In genomic region chr6:156989159-156989806, GRCh38 we compare ENCODE assay signal across 21 cellular contexts.
DNase-seq lines count a peak whose midpoint lies in the region; ATAC-seq and TF ChIP-seq lines count a peak whose summit lies in the region.
"Had no signal": no experiment of that assay in that cellular context is flagged by ENCODE, and none has a peak within 500 bp of the region (broad histone marks: within the 10 kb centered on the region; RNA-seq: fewer than 3 reads in every experiment).

No MANE protein-coding gene starts in this region.

- DNase-seq in activated naive CD4-positive, alpha-beta T cell (lab: John Stamatoyannopoulos, UW) = no peak
- DNase-seq in WTC11 (ENCODE audit: low spot score) = no peak
- DNase-seq in glutamatergic neuron = no peak
- DNase-seq in stimulated activated naive B cell treated with anti-CD40 and anti-IgM and Interleukin-4, amounts not matched to agents 10 μg/mL and 1 μg/mL and 100 μg/mL, for 72 hours = no peak
- no peak for DNase-seq in substantia nigra (lab: John Stamatoyannopoulos, UW)
- DNase-seq: 8988T; activated CD4-positive, alpha-beta T cell treated with anti-CD3 and anti-CD28 coated beads for 4 hours; activated CD8-positive, alpha-beta T cell treated with anti-CD3 and anti-CD28 coated beads, Interleukin-2, amount 10 ng/mL, durations not matched to agents 7 days and 5 days; activated naive CD4-positive, alpha-beta T cell treated with anti-CD3 and anti-CD28 coated beads, Interleukin-2, amount 50 U/mL, for 16 hours; CD4-positive, CD25-positive, alpha-beta regulatory T cell; HCEC 1CT; left lung; natural killer cell; NCI-H1092 treated with DMSO at 0.1 percent for 48 hours; NCI-H1694 treated with DMSO at 0.1 percent for 48 hours; NCI-H2171 had no signal

- H3K27ac Mint-ChIP-seq in activated naive CD4-positive, alpha-beta T cell treated with anti-CD3 and anti-CD28 coated beads, Interleukin-2, amount 50 U/mL, for 24 hours = peak overlapping the region; percentile 1
- peak overlapping the region; percentile 50 for H3K27ac Mint-ChIP-seq in WTC11
- H3K27ac Mint-ChIP-seq in glutamatergic neuron (ENCODE audit: unreplicated experiment) = peak overlapping the region; percentile 57
- H3K27ac Mint-ChIP-seq in stimulated activated naive B cell treated with anti-CD40 and anti-IgM and Interleukin-4, amounts not matched to agents 10 μg/mL and 1 μg/mL and 100 μg/mL, for 72 hours = peak overlapping the region; percentile 32
- H3K27ac Mint-ChIP-seq: activated CD8-positive, alpha-beta T cell treated with anti-CD3 and anti-CD28 coated beads, Interleukin-2, amount 10 ng/mL, durations not matched to agents 7 days and 5 days; stimulated activated effector memory CD8-positive, alpha-beta T cell treated with anti-CD3 and anti-CD28 coated beads, Interleukin-12 subunit alpha, Interleukin-12 subunit beta, amount 100 ng/mL, for 72 hours had no signal

- peaks cover 68% of the 10 kb centered on the region for H3K4me1 Mint-ChIP-seq in activated naive CD4-positive, alpha-beta T cell treated with anti-CD3 and anti-CD28 coated beads, Interleukin-2, amount 50 U/mL, for 24 hours
- H3K4me1 Mint-ChIP-seq in WTC11 (peaks cover 71% of the 10 kb centered on the region), glutamatergic neuron (ENCODE audit: low read depth, unreplicated experiment) (peaks cover 34% of the 10 kb centered on the region)
- H3K4me1 Mint-ChIP-seq in stimulated activated naive B cell treated with anti-CD40 and anti-IgM and Interleukin-4, amounts not matched to agents 10 μg/mL and 1 μg/mL and 100 μg/mL, for 72 hours = peaks cover 37 to 61% of the 10 kb centered on the region in 2 donors

- TF ChIP-seq CTCF in WTC11 (IDR thresholded peaks at IDR 0.05) (no peak), glutamatergic neuron (IDR thresholded peaks at IDR 0.05; ENCODE audit: partially characterized antibody, unreplicated experiment) (no peak)

- no peaks in the 10 kb centered on the region for H3K27me3 Mint-ChIP-seq in activated naive CD4-positive, alpha-beta T cell treated with anti-CD3 and anti-CD28 coated beads, Interleukin-2, amount 50 U/mL, for 24 hours
- no peaks in the 10 kb centered on the region for H3K27me3 Mint-ChIP-seq in WTC11 (ENCODE audit: low read depth)
- peaks cover 7% of the 10 kb centered on the region for H3K27me3 Mint-ChIP-seq in glutamatergic neuron (ENCODE audit: unreplicated experiment)
- H3K27me3 Mint-ChIP-seq in stimulated activated naive B cell treated with anti-CD40 and anti-IgM and Interleukin-4, amounts not matched to agents 10 μg/mL and 1 μg/mL and 100 μg/mL, for 72 hours = no peaks in the 10 kb centered on the region
- H3K27me3 Mint-ChIP-seq: CD4-positive, CD25-positive, alpha-beta regulatory T cell had no signal

- POLR2A ChIA-PET in WTC11 (lab: Charles Lee) = no interaction called here

- CTCF ChIA-PET in WTC11 (lab: Charles Lee) = no interaction called here

- no peak overlapping the region for H3K4me3 Mint-ChIP-seq in activated naive CD4-positive, alpha-beta T cell treated with anti-CD3 and anti-CD28 coated beads, Interleukin-2, amount 50 U/mL, for 24 hours
- no peak overlapping the region for H3K4me3 Mint-ChIP-seq in WTC11
- peak overlapping the region; percentile 6 for H3K4me3 Mint-ChIP-seq in glutamatergic neuron (ENCODE audit: unreplicated experiment)
- peak overlapping the region; percentile 78 to 80 for H3K4me3 Mint-ChIP-seq in stimulated activated naive B cell treated with anti-CD40 and anti-IgM and Interleukin-4, amounts not matched to agents 10 μg/mL and 1 μg/mL and 100 μg/mL, for 72 hours
- H3K4me3 Mint-ChIP-seq: activated CD8-positive, alpha-beta T cell treated with anti-CD3 and anti-CD28 coated beads, Interleukin-2, amount 10 ng/mL, durations not matched to agents 7 days and 5 days; CD4-positive, CD25-positive, alpha-beta regulatory T cell; natural killer cell; stimulated activated effector memory CD8-positive, alpha-beta T cell treated with anti-CD3 and anti-CD28 coated beads, Interleukin-12 subunit alpha, Interleukin-12 subunit beta, amount 100 ng/mL, for 72 hours had no signal

- ATAC-seq in WTC11 (no peak), GM19467 (IDR thresholded peaks at IDR 0.05; ENCODE audit: unreplicated experiment) (no peak), GM18511 (IDR thresholded peaks at IDR 0.05; ENCODE audit: unreplicated experiment) (no peak)
- ATAC-seq in stimulated activated naive B cell treated with anti-CD40 and anti-IgM and Interleukin-4, amounts not matched to agents 10 μg/mL and 1 μg/mL and 100 μg/mL, for 72 hours (replicated peaks) = no peak
- ATAC-seq: activated CD8-positive, alpha-beta T cell treated with anti-CD3 and anti-CD28 coated beads, Interleukin-2, amount 10 ng/mL, durations not matched to agents 7 days and 5 days; left lung; natural killer cell; stimulated activated effector memory CD8-positive, alpha-beta T cell treated with anti-CD3 and anti-CD28 coated beads, Interleukin-12 subunit alpha, Interleukin-12 subunit beta, amount 100 ng/mL, for 72 hours had no signal

- no peaks in the 10 kb centered on the region for H3K36me3 Mint-ChIP-seq in activated naive CD4-positive, alpha-beta T cell treated with anti-CD3 and anti-CD28 coated beads, Interleukin-2, amount 50 U/mL, for 24 hours
- H3K36me3 Mint-ChIP-seq in WTC11 = no peaks in the 10 kb centered on the region
- no peaks in the 10 kb centered on the region for H3K36me3 Mint-ChIP-seq in glutamatergic neuron (ENCODE audit: unreplicated experiment)
- peaks cover 3% of the 10 kb centered on the region in 2 donors for H3K36me3 Mint-ChIP-seq in stimulated activated naive B cell treated with anti-CD40 and anti-IgM and Interleukin-4, amounts not matched to agents 10 μg/mL and 1 μg/mL and 100 μg/mL, for 72 hours
- H3K36me3 Mint-ChIP-seq: CD4-positive, CD25-positive, alpha-beta regulatory T cell; natural killer cell; stimulated activated effector memory CD8-positive, alpha-beta T cell treated with anti-CD3 and anti-CD28 coated beads, Interleukin-12 subunit alpha, Interleukin-12 subunit beta, amount 100 ng/mL, for 72 hours had no signal

- no peaks in the 10 kb centered on the region for H3K9me3 Mint-ChIP-seq in activated naive CD4-positive, alpha-beta T cell treated with anti-CD3 and anti-CD28 coated beads, Interleukin-2, amount 50 U/mL, for 24 hours
- no peaks in the 10 kb centered on the region for H3K9me3 Mint-ChIP-seq in WTC11
- H3K9me3 Mint-ChIP-seq in glutamatergic neuron (ENCODE audit: unreplicated experiment) = peaks cover 12% of the 10 kb centered on the region
- H3K9me3 Mint-ChIP-seq in stimulated activated naive B cell treated with anti-CD40 and anti-IgM and Interleukin-4, amounts not matched to agents 10 μg/mL and 1 μg/mL and 100 μg/mL, for 72 hours = no peaks in the 10 kb centered on the region
- H3K9me3 Mint-ChIP-seq: CD4-positive, CD25-positive, alpha-beta regulatory T cell; natural killer cell; stimulated activated effector memory CD8-positive, alpha-beta T cell treated with anti-CD3 and anti-CD28 coated beads, Interleukin-12 subunit alpha, Interleukin-12 subunit beta, amount 100 ng/mL, for 72 hours had no signal

- no peak overlapping the region for H3K27ac ChIP-seq in substantia nigra (ENCODE audit: low read depth, low read length, poor library complexity, severe bottlenecking)
- H3K27ac ChIP-seq: left lung, suprapubic skin had no signal

TF ChIP-seq in WTC11, 78 proteins besides CTCF, POLR2A, EP300 and RAD21 (continues in another document):
- TF ChIP-seq NR1H2 (CRISPR knock-in tag; IDR thresholded peaks at IDR 0.05) = no peak
- no peak for TF ChIP-seq ATF6 (CRISPR knock-in tag; IDR thresholded peaks at IDR 0.05)
- TF ChIP-seq FOXP4 (CRISPR knock-in tag; IDR thresholded peaks at IDR 0.05) = no peak

Comparison
In these comparisons a context has a peak if more than half of its experiments do, and no peak if none do; other contexts are left out.
1. H3K27ac Mint-ChIP-seq: peak in every context shown above with its lines; median percentile 57 in glutamatergic neuron; 50 in WTC11; 32 in stimulated activated naive B cell treated with anti-CD40 and anti-IgM and Interleukin-4, amounts not matched to agents 10 μg/mL and 1 μg/mL and 100 μg/mL, for 72 hours; 1 in activated naive CD4-positive, alpha-beta T cell treated with anti-CD3 and anti-CD28 coated beads, Interleukin-2, amount 50 U/mL, for 24 hours.
2. H3K4me3 Mint-ChIP-seq: peak in glutamatergic neuron (single experiment) and stimulated activated naive B cell treated with anti-CD40 and anti-IgM and Interleukin-4, amounts not matched to agents 10 μg/mL and 1 μg/mL and 100 μg/mL, for 72 hours (2 of 2); none in activated naive CD4-positive, alpha-beta T cell treated with anti-CD3 and anti-CD28 coated beads, Interleukin-2, amount 50 U/mL, for 24 hours (single experiment) and WTC11 (single experiment).